ENCODE assay signal across 19 cellular contexts in the genomic region with DNA sequence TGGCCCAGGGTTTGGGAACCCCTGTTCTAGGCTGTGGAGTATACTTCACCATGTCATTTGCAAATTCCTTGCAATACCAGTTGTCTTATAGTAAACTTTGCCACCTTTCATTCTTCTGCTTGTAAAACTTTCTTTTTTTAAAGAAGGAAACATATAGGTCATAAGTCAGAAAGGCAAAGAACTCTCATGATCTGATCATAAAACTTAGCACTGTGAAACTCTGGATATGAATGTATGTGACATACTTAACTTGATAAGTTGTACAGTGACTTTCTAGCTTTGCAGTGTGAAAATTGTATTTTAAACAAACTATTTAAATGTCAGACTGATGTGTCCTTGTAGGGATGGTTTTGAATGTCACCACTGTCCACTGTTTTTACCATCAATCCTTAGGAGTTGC. TPM values are rescaled to one million over a fixed set of nuclear protein-coding genes. Genes with fewer than 3 reads are reported as not detected.
DNase-seq lines count a peak whose midpoint lies in the region; ATAC-seq and FAIRE-seq lines count a peak whose summit lies in the region.
"Had no signal": no experiment of that assay in that cellular context is flagged by ENCODE, and none has a peak within 500 bp of the region (broad histone marks: within the 10 kb centered on the region; RNA-seq: fewer than 3 reads in every experiment).

No MANE protein-coding gene starts in this region.

- POLR2A ChIA-PET in activated CD4-positive, alpha-beta T cell treated with anti-CD3 and anti-CD28 coated beads for 36 hours (lab: Charles Lee) = interaction anchor here (0.6 kb wide), 1 partner anchor 8 kb away, joined by 4 read pairs; no protein-coding TSS in a partner anchor

- intact Hi-C loops in activated CD4-positive, alpha-beta T cell treated with anti-CD3 and anti-CD28 coated beads for 36 hours (cut with DNase I, micrococcal nuclease) = loop anchor here (2.0 to 5.0 kb wide), 2 partner anchors 50 to 373 kb away; no protein-coding TSS in a partner anchor
- intact Hi-C loops in left colon (cut with DNase I, micrococcal nuclease) = no loop called here

- no peak for DNase-seq in activated CD4-positive, alpha-beta T cell treated with anti-CD3 and anti-CD28 coated beads for 36 hours
- DNase-seq in activated CD4-positive, alpha-beta T cell treated with anti-CD3 and anti-CD28 coated beads for 4 hours = no peak
- DNase-seq in left colon = no peak
- no peak for DNase-seq in urothelium cell line (ENCODE audit: low spot score)
- DNase-seq in Kasumi-1 (lab: John Stamatoyannopoulos, UW) = no peak
- DNase-seq: Caco-2; CD4-positive, CD25-positive, alpha-beta regulatory T cell; CD8-positive, alpha-beta T cell; EL; GDM1; GM23248; H7; HCEC 1CT had no signal

- no peak overlapping the region for H3K4me3 Mint-ChIP-seq in activated CD4-positive, alpha-beta T cell treated with anti-CD3 and anti-CD28 coated beads for 36 hours
- H3K4me3 Mint-ChIP-seq: B cell; CD4-positive, CD25-positive, alpha-beta regulatory T cell; CD8-positive, alpha-beta T cell had no signal

- CTCF ChIA-PET in activated CD4-positive, alpha-beta T cell treated with anti-CD3 and anti-CD28 coated beads for 36 hours (lab: Charles Lee) = interaction anchor here (0.9 to 1.3 kb wide), 3 partner anchors 49 to 65 kb away, joined by 3 to 5 read pairs (median 4); no protein-coding TSS in a partner anchor

- peak; percentile 20 for FAIRE-seq in urothelium cell line (lab: Jason Lieb, UNC)
- FAIRE-seq: A204.1, GM12878, GM19239, H1 had no signal

- H3K27me3 Mint-ChIP-seq in activated CD4-positive, alpha-beta T cell treated with anti-CD3 and anti-CD28 coated beads for 36 hours = peaks cover 32% of the 10 kb centered on the region

- H3K27ac Mint-ChIP-seq in activated CD4-positive, alpha-beta T cell treated with anti-CD3 and anti-CD28 coated beads for 36 hours = no peak overlapping the region
- H3K27ac Mint-ChIP-seq: B cell; CD4-positive, CD25-positive, alpha-beta regulatory T cell; CD8-positive, alpha-beta T cell had no signal

- H3K9me3 Mint-ChIP-seq in activated CD4-positive, alpha-beta T cell treated with anti-CD3 and anti-CD28 coated beads for 36 hours (ENCODE audit: low read depth) = no peaks in the 10 kb centered on the region
- H3K9me3 Mint-ChIP-seq: CD8-positive, alpha-beta T cell had no signal

- H3K36me3 Mint-ChIP-seq in activated CD4-positive, alpha-beta T cell treated with anti-CD3 and anti-CD28 coated beads for 36 hours (ENCODE audit: low read depth) = no peaks in the 10 kb centered on the region
- H3K36me3 Mint-ChIP-seq: CD4-positive, CD25-positive, alpha-beta regulatory T cell; CD8-positive, alpha-beta T cell had no signal

- H3K4me1 Mint-ChIP-seq in activated CD4-positive, alpha-beta T cell treated with anti-CD3 and anti-CD28 coated beads for 36 hours = no peaks in the 10 kb centered on the region
- H3K4me1 Mint-ChIP-seq: B cell; CD4-positive, CD25-positive, alpha-beta regulatory T cell had no signal

- peak; percentile 49 for ATAC-seq in activated CD4-positive, alpha-beta T cell treated with anti-CD3 and anti-CD28 coated beads for 36 hours
- ATAC-seq in left colon (peak; percentile 56), HG03520 (IDR thresholded peaks at IDR 0.05; ENCODE audit: unreplicated experiment) (no peak)
- ATAC-seq: CD8-positive, alpha-beta T cell; GM12878 had no signal

RNA-seq across cellular contexts. Expression of a gene that starts 31.0 kb away (rescaled TPM):
- 10 to 100 TPM; 19.6 to 27.8 TPM for total RNA-seq in activated CD4-positive, alpha-beta T cell treated with anti-CD3 and anti-CD28 coated beads for 36 hours
- 10 to 100 TPM in 1 of 2 donors, 1 to 10 TPM in 1; 9.9 to 22.6 TPM for total RNA-seq in left colon
- total RNA-seq: Caco-2, H1, H7 had no signal

RNA-seq across cellular contexts. Expression of a gene that starts 47.1 kb away (rescaled TPM):
- total RNA-seq in activated CD4-positive, alpha-beta T cell treated with anti-CD3 and anti-CD28 coated beads for 36 hours = not detected
- 10 to 100 TPM; 86.8 to 96.1 TPM for total RNA-seq in left colon
- total RNA-seq: B cell; CD4-positive, CD25-positive, alpha-beta regulatory T cell; CD8-positive, alpha-beta T cell; GM12878; GM23248; H1; H7 had no signal

RNA-seq across cellular contexts. Expression of a gene that starts 53.0 kb away (rescaled TPM):
- 10 to 100 TPM; 12.8 to 14.7 TPM for total RNA-seq in activated CD4-positive, alpha-beta T cell treated with anti-CD3 and anti-CD28 coated beads for 36 hours
- total RNA-seq in left colon = 10 to 100 TPM; 27.6 to 28.6 TPM

Comparison
In these comparisons a context has a peak if more than half of its experiments do, and no peak if none do; other contexts are left out.
1. RNA of a gene that starts 47.1 kb away (total RNA-seq): 86.8 to 96.1 TPM in left colon; not detected in activated CD4-positive, alpha-beta T cell treated with anti-CD3 and anti-CD28 coated beads for 36 hours; every median in the first group is over 10 times any median in the second.
2. intact Hi-C loops: an anchor here in activated CD4-positive, alpha-beta T cell treated with anti-CD3 and anti-CD28 coated beads for 36 hours (2.0 to 5.0 kb wide); none called in left colon.